ENCODE assay signal across 8 cellular contexts in the genomic region with DNA sequence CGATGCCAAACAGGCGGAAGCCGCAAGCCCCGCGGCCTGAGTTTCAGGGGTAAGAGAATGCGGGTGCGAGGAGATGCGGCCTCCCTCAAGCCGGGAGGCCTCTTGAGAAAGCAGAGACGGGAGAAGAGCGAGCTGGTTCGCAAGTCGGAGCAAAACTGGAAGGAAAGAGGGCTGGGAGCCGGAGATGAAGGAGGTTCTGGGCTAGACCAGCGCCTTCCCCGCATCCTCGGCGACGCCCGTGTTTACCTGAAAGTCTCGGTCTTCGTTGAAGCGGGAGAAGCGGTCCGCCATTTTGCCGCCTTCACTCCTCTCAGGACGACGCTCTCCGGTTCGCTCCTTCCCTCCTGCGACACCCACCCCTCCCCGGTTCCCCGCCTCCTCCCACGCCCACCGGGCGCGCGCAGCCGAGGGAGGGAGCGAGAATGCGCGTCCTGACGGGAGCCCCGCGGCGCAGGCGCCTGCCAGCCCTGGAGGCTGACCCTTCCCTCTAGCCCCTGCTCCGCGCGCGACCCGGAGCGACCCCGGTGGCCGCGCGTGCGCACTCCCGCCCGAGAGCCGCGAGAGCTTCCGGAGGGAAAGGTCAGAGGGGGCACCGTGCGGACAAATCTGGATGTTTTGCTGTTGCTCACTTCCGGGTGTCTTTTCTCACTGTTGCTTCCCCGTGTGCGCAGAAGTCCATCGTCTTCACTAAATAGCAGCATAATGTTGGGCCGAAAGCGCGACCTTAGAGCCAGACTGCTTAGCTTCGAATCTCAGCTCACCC. TPM values are rescaled to one million over a fixed set of nuclear protein-coding genes. Genes with fewer than 3 reads are reported as not detected.
A peak's percentile ranks its signal among the peaks of the same experiment; 100 is the strongest.
DNase-seq lines count a peak whose midpoint lies in the region; ATAC-seq and TF ChIP-seq lines count a peak whose summit lies in the region.

Gene GPATCH8 (minus strand): TSS at position 327 of the 763 bp plus-strand sequence. CDS start 36 bp downstream, at position 291.

- H3K4me1 Mint-ChIP-seq in IgD-negative memory B cell: peaks cover 29 to 32% (median 29%) of the 10 kb centered on the region in 3 donors

- H3K4me3 ChIP-seq in epithelial cell of esophagus (ENCODE audit: low read length) (peak within 1 kb of the TSS; percentile 68), mucosa of descending colon (peak within 1 kb of the TSS; percentile 47)

- no peaks in the 10 kb centered on the region for H3K9me3 Mint-ChIP-seq in IgD-negative memory B cell

- no peaks in the 10 kb centered on the region for H3K36me3 ChIP-seq in mucosa of descending colon (ENCODE audit: low read depth)

- intact Hi-C loops in mucosa of descending colon (cut with DNase I, micrococcal nuclease): no loop called here

- peaks cover 29% of the 10 kb centered on the region for H3K4me1 ChIP-seq in mucosa of descending colon (ENCODE audit: low read depth)

- ATAC-seq in GM21529 (IDR thresholded peaks at IDR 0.05; ENCODE audit: unreplicated experiment) (peak; percentile 88), mucosa of descending colon (peak; percentile 99)

- peaks cover 5% of the 10 kb centered on the region for H3K27me3 Mint-ChIP-seq in IgD-negative memory B cell

- H3K27ac Mint-ChIP-seq in IgD-negative memory B cell: peak within 1 kb of the TSS; percentile 70 to 96 (median 96)

- H3K9me3 ChIP-seq in mucosa of descending colon: no peaks in the 10 kb centered on the region

- TF ChIP-seq CTCF in epithelial cell of esophagus (IDR thresholded peaks at IDR 0.05; ENCODE audit: insufficient read depth, low read depth, low read length, missing control alignments) (no peak), mucosa of descending colon (IDR thresholded peaks at IDR 0.05) (no peak)

- peak; percentile 89 for DNase-seq in DMS 273 treated with DMSO at 0.1 percent for 48 hours (lab: John Stamatoyannopoulos, UW)
- DNase-seq in OCI-M1 (lab: John Stamatoyannopoulos, UW): peak; percentile 96
- peak; percentile 93 for DNase-seq in activated T-cell treated with anti-CD3 and anti-CD28 coated beads for 24 hours (ENCODE audit: low read depth)
- peak; percentile 91 for DNase-seq in epithelial cell of esophagus (ENCODE audit: low read depth)
- DNase-seq in mucosa of descending colon: peak; percentile 90 to 98 (median 96)
- DNase-seq in stimulated activated CD8-positive, alpha-beta memory T cell treated with anti-CD3 and anti-CD28 coated beads, Interleukin-4, amount 100 ng/mL, for 1 hour (ENCODE audit: low read depth in 2 of 2, low spot score in 1 of 2): peak; percentile 85 to 88

- H3K36me3 Mint-ChIP-seq in IgD-negative memory B cell: peaks cover 5% of the 10 kb centered on the region

- peak within 1 kb of the TSS; percentile 87 to 99 (median 94) for H3K4me3 Mint-ChIP-seq in IgD-negative memory B cell

RNA-seq across cellular contexts. Expression of gene GPATCH8, which starts in this region (rescaled TPM):
- polyA plus RNA-seq in IgD-negative memory B cell: 66.3 TPM
- 10 to 100 TPM; 34.8 to 48.4 (median 36.3) TPM for total RNA-seq in mucosa of descending colon

Comparison
In these comparisons a context has a peak if more than half of its experiments do, and no peak if none do; other contexts are left out.
1. Peak in every context shown above with its lines: DNase-seq, ATAC-seq and H3K4me3 ChIP-seq.